In genomic region chr5:132190161-132190817, GRCh38 we compare ENCODE assay signal across 8 cellular contexts. TPM values are rescaled to one million over a fixed set of nuclear protein-coding genes. Genes with fewer than 3 reads are reported as not detected.
DNase-seq lines count a peak whose midpoint lies in the region; ATAC-seq and TF ChIP-seq lines count a peak whose summit lies in the region.

No MANE protein-coding gene starts in this region.

- H3K27ac ChIP-seq in OCI-LY1 (ENCODE audit: low read depth, low read length, poor library complexity, severe bottlenecking) (no peak overlapping the region), left lung (no peak overlapping the region), upper lobe of right lung (no peak overlapping the region)

- in situ Hi-C loops in KBM-7 (cut with MboI; ENCODE audit: low pct_unique_long_range_greater_than_20kb, low sequenced_read_pairs), result no loop called here

- peak; percentile 26 for DNase-seq in activated CD8-positive, alpha-beta memory T cell treated with anti-CD3 and anti-CD28 coated beads for 24 hours
- DNase-seq in activated CD8-positive, alpha-beta memory T cell treated with anti-CD3 and anti-CD28 coated beads, Interleukin-2, amount 50 U/mL, for 4 hours, result no peak
- DNase-seq in KBM-7, result peak; percentile 74
- no peak for DNase-seq in central memory CD8-positive, alpha-beta T cell (ENCODE audit: low spot score in 2 of 2)
- no peak for DNase-seq in left lung
- DNase-seq in upper lobe of right lung, result no peak

- no peak overlapping the region for H3K4me3 Mint-ChIP-seq in central memory CD8-positive, alpha-beta T cell

- H3K27ac Mint-ChIP-seq in central memory CD8-positive, alpha-beta T cell (ENCODE audit: low read depth), result no peak overlapping the region

- no peak overlapping the region for H3K9ac ChIP-seq in OCI-LY1 (ENCODE audit: low read length)

- H3F3A ChIP-seq in OCI-LY1 (ENCODE audit: insufficient read depth, low read length), result 0 out of 2 replicates have a peak, but pooled peaks cover 2% of the 10 kb centered on the region

- no peak overlapping the region for H3K4me2 ChIP-seq in OCI-LY1 (ENCODE audit: low read length)

- H3K79me2 ChIP-seq in OCI-LY1 (ENCODE audit: insufficient read depth, low read length), result no peaks in the 10 kb centered on the region

- no peaks in the 10 kb centered on the region for H3K9me3 Mint-ChIP-seq in central memory CD8-positive, alpha-beta T cell

- no peaks in the 10 kb centered on the region for H3K9me2 ChIP-seq in OCI-LY1 (ENCODE audit: low read depth, low read length)

- no peaks in the 10 kb centered on the region; the same call in 1 of the 2 replicates for H3K27me3 ChIP-seq in OCI-LY1 (ENCODE audit: insufficient read depth, low read length)
- no peaks in the 10 kb centered on the region for H3K27me3 ChIP-seq in left lung
- no peaks in the 10 kb centered on the region for H3K27me3 ChIP-seq in upper lobe of right lung

- H3K36me3 ChIP-seq in OCI-LY1 (ENCODE audit: insufficient read depth, low read length) (no peaks in the 10 kb centered on the region), left lung (peaks cover 0 to 28% of the 10 kb centered on the region in 2 donors), upper lobe of right lung (peaks cover 38% of the 10 kb centered on the region)

- no peak overlapping the region for H2AFZ ChIP-seq in OCI-LY1 (ENCODE audit: low read length)

- TF ChIP-seq CTCF in OCI-LY1 (IDR thresholded peaks at IDR 0.05; ENCODE audit: low read length), result peak; percentile 65
- peak; percentile 66 to 69 for TF ChIP-seq CTCF in left lung (IDR thresholded peaks at IDR 0.05)
- peak; percentile 77 for TF ChIP-seq CTCF in upper lobe of right lung (IDR thresholded peaks at IDR 0.05)

- ATAC-seq in GM21723 (IDR thresholded peaks at IDR 0.05; ENCODE audit: unreplicated experiment) (peak; percentile 99), left lung (peak; percentile 96), upper lobe of right lung (peak; percentile 95)
- ATAC-seq in central memory CD8-positive, alpha-beta T cell (replicated peaks; ENCODE audit: extremely low read depth, poor library complexity, severe bottlenecking), result peak; percentile 96

- H3K27me3 Mint-ChIP-seq in central memory CD8-positive, alpha-beta T cell, result peaks cover 12% of the 10 kb centered on the region

- no peaks in the 10 kb centered on the region for H3K36me3 Mint-ChIP-seq in central memory CD8-positive, alpha-beta T cell (ENCODE audit: insufficient read depth)

- no peak overlapping the region for H3K4me3 ChIP-seq in OCI-LY1 (ENCODE audit: low read depth, low read length, poor library complexity, severe bottlenecking)
- no peak overlapping the region for H3K4me3 ChIP-seq in left lung
- H3K4me3 ChIP-seq in upper lobe of right lung, result no peak overlapping the region

- no peaks in the 10 kb centered on the region for H3K4me1 Mint-ChIP-seq in central memory CD8-positive, alpha-beta T cell

- intact Hi-C loops in left lung (cut with DNase I), result no loop called here
- intact Hi-C loops in upper lobe of right lung (cut with DNase I), result no loop called here

- H4K20me1 ChIP-seq in OCI-LY1 (ENCODE audit: insufficient read depth, low read length), result no peaks in the 10 kb centered on the region

- H3K9me3 ChIP-seq in OCI-LY1 (ENCODE audit: low read length) (no peaks in the 10 kb centered on the region), left lung (no peaks in the 10 kb centered on the region), upper lobe of right lung (no peaks in the 10 kb centered on the region)

- no peaks in the 10 kb centered on the region for H3K4me1 ChIP-seq in OCI-LY1 (ENCODE audit: insufficient read depth, low read length, severe bottlenecking)
- H3K4me1 ChIP-seq in left lung, result no peaks in the 10 kb centered on the region
- H3K4me1 ChIP-seq in upper lobe of right lung, result no peaks in the 10 kb centered on the region

RNA-seq across cellular contexts. Expression of gene P4HA2, which starts 37.4 kb away (rescaled TPM):
- total RNA-seq in left lung, result 10 to 100 TPM; 58.5 to 81.9 TPM
- 79.0 TPM for total RNA-seq in upper lobe of right lung

Comparison
In these comparisons a context has a peak if more than half of its experiments do, and no peak if none do; other contexts are left out.
1. DNase-seq: peak in activated CD8-positive, alpha-beta memory T cell treated with anti-CD3 and anti-CD28 coated beads for 24 hours (single experiment) and KBM-7 (single experiment); none in activated CD8-positive, alpha-beta memory T cell treated with anti-CD3 and anti-CD28 coated beads, Interleukin-2, amount 50 U/mL, for 4 hours (single experiment), central memory CD8-positive, alpha-beta T cell (0 of 2), left lung (0 of 2) and upper lobe of right lung (single experiment).
2. Peak in every context shown above with its lines, with median percentiles within 50 percentile points of each other: ATAC-seq and CTCF ChIP-seq.